Comparison of ENCODE assay signal across 26 cellular contexts in genomic region chr19:53068834-53069233, GRCh38. TPM values are rescaled to one million over a fixed set of nuclear protein-coding genes. Genes with fewer than 3 reads are reported as not detected.
DNase-seq lines count a peak whose midpoint lies in the region; ATAC-seq and TF ChIP-seq lines count a peak whose summit lies in the region.
"Had no signal": no experiment of that assay in that cellular context is flagged by ENCODE, and none has a peak within 500 bp of the region (broad histone marks: within the 10 kb centered on the region; RNA-seq: fewer than 3 reads in every experiment).

No MANE protein-coding gene starts in this region.

- TF ChIP-seq CTCF in CD8-positive, alpha-beta T cell (IDR thresholded peaks at IDR 0.05) = no peak
- no peak for TF ChIP-seq CTCF in PC-3 (conservative IDR thresholded peaks at IDR 0.05; ENCODE audit: low read depth, low read length)
- no peak for TF ChIP-seq CTCF in endodermal cell (conservative IDR thresholded peaks at IDR 0.05)

- WGBS in endodermal cell (ENCODE audit: insufficient coverage in 1 of 2, insufficient read length in 1 of 2), 2 experiments = 89 to 90% methylated on average over 5 of the region's 5 CpGs

- peaks cover 51% of the 10 kb centered on the region for H3K9me3 Mint-ChIP-seq in CD8-positive, alpha-beta T cell
- H3K9me3 Mint-ChIP-seq in endodermal cell = peaks cover 84% of the 10 kb centered on the region
- peaks cover 32 to 40% of the 10 kb centered on the region in 2 donors for H3K9me3 Mint-ChIP-seq in stimulated activated naive B cell treated with anti-CD40 and anti-IgM and Interleukin-4, amounts not matched to agents 10 μg/mL and 1 μg/mL and 100 μg/mL, for 72 hours

- POLR2A ChIA-PET in CD8-positive, alpha-beta T cell (lab: Charles Lee) = no interaction called here
- POLR2A ChIA-PET in PC-3 (lab: Charles Lee; ENCODE audit: unreplicated experiment) = no interaction called here

- H3K9me3 ChIP-seq in CD8-positive, alpha-beta T cell (ENCODE audit: low read length) = peaks cover 45% of the 10 kb centered on the region
- peaks cover 43% of the 10 kb centered on the region for H3K9me3 ChIP-seq in PC-3 (ENCODE audit: low read length)
- peaks cover 82% of the 10 kb centered on the region for H3K9me3 ChIP-seq in endodermal cell (ENCODE audit: control insufficient read depth, low read length)

- no peaks in the 10 kb centered on the region for H3K9me2 ChIP-seq in PC-3 (replicated peaks; ENCODE audit: low read length)

- no peak for DNase-seq in CD8-positive, alpha-beta T cell
- DNase-seq in PC-3 (no peak), endodermal cell (no peak), NCI-H146 treated with DMSO at 0.1 percent for 48 hours (lab: John Stamatoyannopoulos, UW; ENCODE audit: unreplicated experiment) (no peak), superior temporal gyrus (ENCODE audit: extremely low spot score) (no peak)
- no peak for DNase-seq in stimulated activated naive B cell treated with anti-CD40 and anti-IgM and Interleukin-4, amounts not matched to agents 10 μg/mL and 1 μg/mL and 100 μg/mL, for 72 hours
- DNase-seq: AML-193, Calu3, DMS79 treated with DMSO at 0.1 percent for 48 hours, GF-D8, HCEC 1CT, KG1, NCI-H1048, NCI-H1417, NCI-H1694 treated with DMSO at 0.1 percent for 48 hours, NCI-H2081, NCI-H2227 treated with DMSO at 0.1 percent for 48 hours, NCI-H510A, NCI-H69, Peyer's patch, SJCRH30 had no signal

- no peaks in the 10 kb centered on the region for H3K4me1 Mint-ChIP-seq in CD8-positive, alpha-beta T cell (ENCODE audit: low read depth)
- no peaks in the 10 kb centered on the region for H3K4me1 Mint-ChIP-seq in endodermal cell
- H3K4me1 Mint-ChIP-seq in stimulated activated naive B cell treated with anti-CD40 and anti-IgM and Interleukin-4, amounts not matched to agents 10 μg/mL and 1 μg/mL and 100 μg/mL, for 72 hours = no peaks in the 10 kb centered on the region

- H3K4me2 ChIP-seq in PC-3 (ENCODE audit: low read length) = no peak overlapping the region
- H3K4me2 ChIP-seq: A549 had no signal

- no peaks in the 10 kb centered on the region for H3K79me2 ChIP-seq in PC-3 (ENCODE audit: low read length)

- H3K4me1 ChIP-seq in CD8-positive, alpha-beta T cell (ENCODE audit: insufficient read depth, low read length) = no peaks in the 10 kb centered on the region
- H3K4me1 ChIP-seq in PC-3 (ENCODE audit: insufficient read depth, low read length) (no peaks in the 10 kb centered on the region), endodermal cell (ENCODE audit: control insufficient read depth, insufficient read depth, low read length) (no peaks in the 10 kb centered on the region)
- H3K4me1 ChIP-seq: A549, Peyer's patch, SJCRH30 had no signal

- BruUV-seq in PC-3 (replicated peaks; lab: Mats Ljungman, UMichigan) = no TSS peak

- H3K27ac Mint-ChIP-seq in CD8-positive, alpha-beta T cell = no peak overlapping the region
- H3K27ac Mint-ChIP-seq in endodermal cell = no peak overlapping the region
- peak overlapping the region; percentile 33 for H3K27ac Mint-ChIP-seq in stimulated activated naive B cell treated with anti-CD40 and anti-IgM and Interleukin-4, amounts not matched to agents 10 μg/mL and 1 μg/mL and 100 μg/mL, for 72 hours

- no peaks in the 10 kb centered on the region for H3K27me3 Mint-ChIP-seq in CD8-positive, alpha-beta T cell (ENCODE audit: low read depth)
- no peaks in the 10 kb centered on the region for H3K27me3 Mint-ChIP-seq in endodermal cell (ENCODE audit: insufficient read depth)
- no peaks in the 10 kb centered on the region for H3K27me3 Mint-ChIP-seq in stimulated activated naive B cell treated with anti-CD40 and anti-IgM and Interleukin-4, amounts not matched to agents 10 μg/mL and 1 μg/mL and 100 μg/mL, for 72 hours

- CTCF ChIA-PET in CD8-positive, alpha-beta T cell (lab: Charles Lee) = no interaction called here
- CTCF ChIA-PET in PC-3 (lab: Charles Lee) = no interaction called here

- no peak overlapping the region for H3K27ac ChIP-seq in CD8-positive, alpha-beta T cell (ENCODE audit: low read depth, low read length)
- H3K27ac ChIP-seq in PC-3 (ENCODE audit: low read length) = no peak overlapping the region
- no peak overlapping the region for H3K27ac ChIP-seq in endodermal cell (ENCODE audit: low read depth, low read length)
- H3K27ac ChIP-seq: A549, C4-2B, Peyer's patch, SJCRH30 had no signal

- H3K36me3 ChIP-seq in CD8-positive, alpha-beta T cell (ENCODE audit: insufficient read depth, low read length) = peaks cover 34% of the 10 kb centered on the region
- H3K36me3 ChIP-seq in PC-3 (ENCODE audit: low read depth, low read length) (peaks cover 78% of the 10 kb centered on the region), endodermal cell (ENCODE audit: control insufficient read depth, insufficient read depth, low read length) (peaks cover 77% of the 10 kb centered on the region)

- no peaks in the 10 kb centered on the region for H3F3A ChIP-seq in PC-3 (ENCODE audit: low read length, unreplicated experiment)

- H3K4me3 Mint-ChIP-seq in CD8-positive, alpha-beta T cell = no peak overlapping the region
- no peak overlapping the region for H3K4me3 Mint-ChIP-seq in endodermal cell
- no peak overlapping the region for H3K4me3 Mint-ChIP-seq in stimulated activated naive B cell treated with anti-CD40 and anti-IgM and Interleukin-4, amounts not matched to agents 10 μg/mL and 1 μg/mL and 100 μg/mL, for 72 hours

- H3K9ac ChIP-seq in PC-3 (ENCODE audit: low read length) (no peak overlapping the region), endodermal cell (ENCODE audit: extremely low read depth, low read length, poor library complexity, severe bottlenecking) (no peak overlapping the region)

- intact Hi-C loops in CD8-positive, alpha-beta T cell (cut with DNase I, micrococcal nuclease) = no loop called here
- intact Hi-C loops in PC-3 (cut with micrococcal nuclease) = no loop called here

- H3K4me3 ChIP-seq in CD8-positive, alpha-beta T cell (ENCODE audit: low read depth, low read length) = peak overlapping the region; percentile 7
- H3K4me3 ChIP-seq in PC-3 (ENCODE audit: low read length) = peak overlapping the region; percentile 5; the same call in 1 of the 2 replicates
- peak overlapping the region; percentile 42 for H3K4me3 ChIP-seq in endodermal cell (ENCODE audit: low read length)
- H3K4me3 ChIP-seq: A549, Peyer's patch, SJCRH30 had no signal

- no peak overlapping the region for H2AFZ ChIP-seq in PC-3 (ENCODE audit: low read length)

- no peak for ATAC-seq in CD8-positive, alpha-beta T cell
- ATAC-seq in PC-3 (no peak), HG02852 (IDR thresholded peaks at IDR 0.05; ENCODE audit: unreplicated experiment) (no peak)
- ATAC-seq in stimulated activated naive B cell treated with anti-CD40 and anti-IgM and Interleukin-4, amounts not matched to agents 10 μg/mL and 1 μg/mL and 100 μg/mL, for 72 hours (replicated peaks) = no peak
- ATAC-seq: A549, SK-N-SH treated with all-trans-retinoic acid at 6 μM for 48 hours had no signal

- H3K36me3 Mint-ChIP-seq in CD8-positive, alpha-beta T cell = peaks cover 64% of the 10 kb centered on the region
- peaks cover 91% of the 10 kb centered on the region for H3K36me3 Mint-ChIP-seq in endodermal cell (ENCODE audit: low read depth)
- H3K36me3 Mint-ChIP-seq in stimulated activated naive B cell treated with anti-CD40 and anti-IgM and Interleukin-4, amounts not matched to agents 10 μg/mL and 1 μg/mL and 100 μg/mL, for 72 hours = peaks cover 58 to 73% of the 10 kb centered on the region in 2 donors

- H3K27me3 ChIP-seq in CD8-positive, alpha-beta T cell (ENCODE audit: insufficient read depth, low read length) = no peaks in the 10 kb centered on the region
- H3K27me3 ChIP-seq in PC-3 (ENCODE audit: low read length) = no peaks in the 10 kb centered on the region
- H3K27me3 ChIP-seq in endodermal cell (ENCODE audit: control insufficient read depth, insufficient read depth, low read length, poor library complexity, severe bottlenecking) = no peaks in the 10 kb centered on the region
- H3K27me3 ChIP-seq: Peyer's patch, SJCRH30 had no signal

- no peaks in the 10 kb centered on the region for H4K20me1 ChIP-seq in PC-3 (ENCODE audit: low read length)

RNA-seq across cellular contexts. Expression of gene ERVV-2, which starts 24.3 kb away (rescaled TPM):
- not detected for total RNA-seq in CD8-positive, alpha-beta T cell
- not detected in 2 replicates for total RNA-seq in PC-3 (2014; rRNA removed)
- not detected for total RNA-seq in endodermal cell
- polyA plus RNA-seq in endodermal cell (2013, experiment 1 of 2) = not detected
- not detected for polyA plus RNA-seq in endodermal cell (2013, experiment 2 of 2)
- total RNA-seq: Calu3, H1, Peyer's patch, SJCRH30 had no signal
- polyA plus RNA-seq: A549 had no signal

RNA-seq across cellular contexts. Expression of gene ZNF160, which starts 34.4 kb away (rescaled TPM):
- total RNA-seq in CD8-positive, alpha-beta T cell = 10 to 100 TPM; 50.8 to 53.3 TPM
- total RNA-seq in PC-3 (2014; rRNA removed) (22.3 and 25.1 TPM in 2 replicates), endodermal cell (10 to 100 TPM; 51.7 to 78.3 TPM)
- 33.4 TPM for polyA plus RNA-seq in endodermal cell (2013, experiment 1 of 2)
- polyA plus RNA-seq in endodermal cell (2013, experiment 2 of 2) = 33.4 TPM

RNA-seq across cellular contexts. Expression of gene ERVV-1, which starts 55.1 kb away (rescaled TPM):
- not detected for total RNA-seq in CD8-positive, alpha-beta T cell
- total RNA-seq in PC-3 (2014; rRNA removed) (not detected in 2 replicates), endodermal cell (not detected)
- polyA plus RNA-seq in endodermal cell (2013, experiment 1 of 2) = not detected
- not detected for polyA plus RNA-seq in endodermal cell (2013, experiment 2 of 2)
- total RNA-seq: Calu3, H1, Peyer's patch, SJCRH30 had no signal
- polyA plus RNA-seq: A549, H1 had no signal
